ENCODE assay signal across 1 cellular context in genomic region chr3:52770581-52771333, GRCh38.
A peak's percentile ranks its signal among the peaks of the same experiment; 100 is the strongest.
TF ChIP-seq lines count a peak whose summit lies in the region.

NEK4 (minus strand) TSS chr3:52770940; CDS start chr3:52770746, 194 bp downstream.

TF ChIP-seq in HepG2, 621 proteins besides CTCF, POLR2A, EP300 and RAD21 (continued from another document and continues in another):
- TF ChIP-seq KLF16 (CRISPR knock-in tag; IDR thresholded peaks at IDR 0.05) (peak in 1 of 2 experiments; percentile 78; a peak in 1 of 4 replicates), HOMEZ (CRISPR knock-in tag; IDR thresholded peaks at IDR 0.05; ENCODE audit: low read depth) (no peak), ELF3 (CRISPR knock-in tag; IDR thresholded peaks at IDR 0.05) (peak; percentile 51; the same call in 1 of the 2 replicates), ZNF616 (CRISPR knock-in tag; IDR thresholded peaks at IDR 0.05; ENCODE audit: low read depth) (no peak), ZNF703 (CRISPR knock-in tag; IDR thresholded peaks at IDR 0.05; ENCODE audit: borderline replicate concordance) (peak; percentile 69; the same call in 1 of the 2 replicates), ZNF839 (CRISPR knock-in tag; IDR thresholded peaks at IDR 0.05; ENCODE audit: borderline replicate concordance) (peak; percentile 53; the same call in 1 of the 2 replicates), ZNF737 (CRISPR knock-in tag; IDR thresholded peaks at IDR 0.05; ENCODE audit: borderline replicate concordance) (no peak), ZNF713 (CRISPR knock-in tag; IDR thresholded peaks at IDR 0.05) (no peak), ZFP36L2 (CRISPR knock-in tag; IDR thresholded peaks at IDR 0.05) (no peak), HDAC2 (CRISPR knock-in tag; IDR thresholded peaks at IDR 0.05) (peak; percentile 5; the same call in 1 of the 2 replicates), NCOR1 (IDR thresholded peaks at IDR 0.05; ENCODE audit: borderline replicate concordance, low read length) (no peak), BORCS8-MEF2B (CRISPR knock-in tag; IDR thresholded peaks at IDR 0.05) (peak; percentile 23; the same call in 1 of the 2 replicates), BATF2 (CRISPR knock-in tag; IDR thresholded peaks at IDR 0.05) (no peak), MTF1 (CRISPR knock-in tag; IDR thresholded peaks at IDR 0.05) (no peak), PAWR (CRISPR knock-in tag; IDR thresholded peaks at IDR 0.05; ENCODE audit: borderline replicate concordance) (no peak), POLR2AphosphoS5 (IDR thresholded peaks at IDR 0.05; ENCODE audit: low read depth, low read length) (peak; percentile 95), SIX1 (CRISPR knock-in tag; IDR thresholded peaks at IDR 0.05; ENCODE audit: borderline replicate concordance) (no peak), ZNF639 (CRISPR knock-in tag; conservative IDR thresholded peaks at IDR 0.05) (peak; percentile 74; the same call in 1 of the 2 replicates), RBM39 (IDR thresholded peaks at IDR 0.05; ENCODE audit: low read depth, low read length, poor library complexity, severe bottlenecking) (peak; percentile 49), ZIK1 (CRISPR knock-in tag; IDR thresholded peaks at IDR 0.05; ENCODE audit: borderline replicate concordance, low read depth) (peak; percentile 49; the same call in 1 of the 2 replicates), SMARCE1 (IDR thresholded peaks at IDR 0.05; ENCODE audit: borderline replicate concordance) (no peak), CSRNP2 (CRISPR knock-in tag; conservative IDR thresholded peaks at IDR 0.05; ENCODE audit: low read depth) (no peak), ATF3 (CRISPR knock-in tag; IDR thresholded peaks at IDR 0.05) (no peak), ZNF276 (CRISPR knock-in tag; IDR thresholded peaks at IDR 0.05; ENCODE audit: low read depth) (peak; percentile 33; the same call in 1 of the 2 replicates), THAP9 (CRISPR knock-in tag; IDR thresholded peaks at IDR 0.05; ENCODE audit: borderline replicate concordance) (peak; percentile 76; the same call in 1 of the 2 replicates), CCAR2 (optimal IDR thresholded peaks at IDR 0.05; ENCODE audit: low read depth, low read length) (no peak), CEBPZ (IDR thresholded peaks at IDR 0.05; ENCODE audit: low read length) (no peak), DNMT3B (CRISPR knock-in tag; conservative IDR thresholded peaks at IDR 0.05) (no peak), CREBL2 (CRISPR knock-in tag; IDR thresholded peaks at IDR 0.05; ENCODE audit: borderline replicate concordance) (no peak), IKZF1 (IDR thresholded peaks at IDR 0.05) (no peak), KDM2A (CRISPR knock-in tag; IDR thresholded peaks at IDR 0.05; ENCODE audit: borderline replicate concordance, low read depth) (peak; percentile 96), ELF1 (CRISPR knock-in tag; IDR thresholded peaks at IDR 0.05) (peak; percentile 48), THAP7 (CRISPR knock-in tag; IDR thresholded peaks at IDR 0.05) (peak; percentile 86), ZNF431 (CRISPR knock-in tag; IDR thresholded peaks at IDR 0.05; ENCODE audit: borderline replicate concordance, low read depth) (peak; percentile 70; the same call in 1 of the 2 replicates), MYPOP (CRISPR knock-in tag; IDR thresholded peaks at IDR 0.05) (no peak), HNRNPH1 (optimal IDR thresholded peaks at IDR 0.05; ENCODE audit: low read depth, low read length) (no peak), ZNF501 (CRISPR knock-in tag; IDR thresholded peaks at IDR 0.05) (peak; percentile 49; the same call in 1 of the 2 replicates), BCL6 (CRISPR knock-in tag; IDR thresholded peaks at IDR 0.05) (no peak; the same call in none of the 2 replicates), TERF1 (CRISPR knock-in tag; IDR thresholded peaks at IDR 0.05) (no peak), KAT7 (CRISPR knock-in tag; IDR thresholded peaks at IDR 0.05; ENCODE audit: borderline replicate concordance) (peak; percentile 35; the same call in 1 of the 2 replicates), ZSCAN9 (CRISPR knock-in tag; IDR thresholded peaks at IDR 0.05; ENCODE audit: borderline replicate concordance) (no peak), TFAP4 (IDR thresholded peaks at IDR 0.05; ENCODE audit: borderline replicate concordance, low read depth) (no peak; the same call in 1 of the 2 replicates), SNAI1 (CRISPR knock-in tag; IDR thresholded peaks at IDR 0.05; ENCODE audit: borderline replicate concordance) (peak; percentile 47; the same call in 1 of the 2 replicates), RELA (CRISPR knock-in tag; IDR thresholded peaks at IDR 0.05) (no peak), ZNF343 (CRISPR knock-in tag; IDR thresholded peaks at IDR 0.05) (no peak)
